In the genomic region with DNA sequence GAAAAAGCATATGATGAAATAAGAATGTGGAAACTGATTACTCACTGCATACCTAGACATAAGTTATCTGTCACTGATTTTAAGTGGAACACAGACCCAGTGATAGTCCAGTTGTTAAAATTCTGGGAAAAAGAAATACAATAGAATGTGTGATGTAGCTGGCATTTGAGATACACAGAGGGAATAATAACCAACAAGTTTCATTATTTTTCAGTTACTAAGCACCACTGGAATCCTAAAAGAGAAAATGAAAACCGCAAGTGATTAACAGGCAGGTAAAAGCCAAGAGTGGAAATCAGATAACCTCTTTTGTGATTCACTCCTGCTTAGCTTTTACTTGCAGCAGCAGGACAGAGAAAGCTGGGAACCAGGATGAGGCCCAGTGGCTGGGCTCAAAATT, we compare ENCODE assay signal across 1 cellular context.
TF ChIP-seq lines count a peak whose summit lies in the region.

No MANE protein-coding gene starts in this region.

TF ChIP-seq in GM23338, 12 proteins besides CTCF, POLR2A, EP300 and RAD21 (continued from another document):
- TF ChIP-seq, protein P1, sequence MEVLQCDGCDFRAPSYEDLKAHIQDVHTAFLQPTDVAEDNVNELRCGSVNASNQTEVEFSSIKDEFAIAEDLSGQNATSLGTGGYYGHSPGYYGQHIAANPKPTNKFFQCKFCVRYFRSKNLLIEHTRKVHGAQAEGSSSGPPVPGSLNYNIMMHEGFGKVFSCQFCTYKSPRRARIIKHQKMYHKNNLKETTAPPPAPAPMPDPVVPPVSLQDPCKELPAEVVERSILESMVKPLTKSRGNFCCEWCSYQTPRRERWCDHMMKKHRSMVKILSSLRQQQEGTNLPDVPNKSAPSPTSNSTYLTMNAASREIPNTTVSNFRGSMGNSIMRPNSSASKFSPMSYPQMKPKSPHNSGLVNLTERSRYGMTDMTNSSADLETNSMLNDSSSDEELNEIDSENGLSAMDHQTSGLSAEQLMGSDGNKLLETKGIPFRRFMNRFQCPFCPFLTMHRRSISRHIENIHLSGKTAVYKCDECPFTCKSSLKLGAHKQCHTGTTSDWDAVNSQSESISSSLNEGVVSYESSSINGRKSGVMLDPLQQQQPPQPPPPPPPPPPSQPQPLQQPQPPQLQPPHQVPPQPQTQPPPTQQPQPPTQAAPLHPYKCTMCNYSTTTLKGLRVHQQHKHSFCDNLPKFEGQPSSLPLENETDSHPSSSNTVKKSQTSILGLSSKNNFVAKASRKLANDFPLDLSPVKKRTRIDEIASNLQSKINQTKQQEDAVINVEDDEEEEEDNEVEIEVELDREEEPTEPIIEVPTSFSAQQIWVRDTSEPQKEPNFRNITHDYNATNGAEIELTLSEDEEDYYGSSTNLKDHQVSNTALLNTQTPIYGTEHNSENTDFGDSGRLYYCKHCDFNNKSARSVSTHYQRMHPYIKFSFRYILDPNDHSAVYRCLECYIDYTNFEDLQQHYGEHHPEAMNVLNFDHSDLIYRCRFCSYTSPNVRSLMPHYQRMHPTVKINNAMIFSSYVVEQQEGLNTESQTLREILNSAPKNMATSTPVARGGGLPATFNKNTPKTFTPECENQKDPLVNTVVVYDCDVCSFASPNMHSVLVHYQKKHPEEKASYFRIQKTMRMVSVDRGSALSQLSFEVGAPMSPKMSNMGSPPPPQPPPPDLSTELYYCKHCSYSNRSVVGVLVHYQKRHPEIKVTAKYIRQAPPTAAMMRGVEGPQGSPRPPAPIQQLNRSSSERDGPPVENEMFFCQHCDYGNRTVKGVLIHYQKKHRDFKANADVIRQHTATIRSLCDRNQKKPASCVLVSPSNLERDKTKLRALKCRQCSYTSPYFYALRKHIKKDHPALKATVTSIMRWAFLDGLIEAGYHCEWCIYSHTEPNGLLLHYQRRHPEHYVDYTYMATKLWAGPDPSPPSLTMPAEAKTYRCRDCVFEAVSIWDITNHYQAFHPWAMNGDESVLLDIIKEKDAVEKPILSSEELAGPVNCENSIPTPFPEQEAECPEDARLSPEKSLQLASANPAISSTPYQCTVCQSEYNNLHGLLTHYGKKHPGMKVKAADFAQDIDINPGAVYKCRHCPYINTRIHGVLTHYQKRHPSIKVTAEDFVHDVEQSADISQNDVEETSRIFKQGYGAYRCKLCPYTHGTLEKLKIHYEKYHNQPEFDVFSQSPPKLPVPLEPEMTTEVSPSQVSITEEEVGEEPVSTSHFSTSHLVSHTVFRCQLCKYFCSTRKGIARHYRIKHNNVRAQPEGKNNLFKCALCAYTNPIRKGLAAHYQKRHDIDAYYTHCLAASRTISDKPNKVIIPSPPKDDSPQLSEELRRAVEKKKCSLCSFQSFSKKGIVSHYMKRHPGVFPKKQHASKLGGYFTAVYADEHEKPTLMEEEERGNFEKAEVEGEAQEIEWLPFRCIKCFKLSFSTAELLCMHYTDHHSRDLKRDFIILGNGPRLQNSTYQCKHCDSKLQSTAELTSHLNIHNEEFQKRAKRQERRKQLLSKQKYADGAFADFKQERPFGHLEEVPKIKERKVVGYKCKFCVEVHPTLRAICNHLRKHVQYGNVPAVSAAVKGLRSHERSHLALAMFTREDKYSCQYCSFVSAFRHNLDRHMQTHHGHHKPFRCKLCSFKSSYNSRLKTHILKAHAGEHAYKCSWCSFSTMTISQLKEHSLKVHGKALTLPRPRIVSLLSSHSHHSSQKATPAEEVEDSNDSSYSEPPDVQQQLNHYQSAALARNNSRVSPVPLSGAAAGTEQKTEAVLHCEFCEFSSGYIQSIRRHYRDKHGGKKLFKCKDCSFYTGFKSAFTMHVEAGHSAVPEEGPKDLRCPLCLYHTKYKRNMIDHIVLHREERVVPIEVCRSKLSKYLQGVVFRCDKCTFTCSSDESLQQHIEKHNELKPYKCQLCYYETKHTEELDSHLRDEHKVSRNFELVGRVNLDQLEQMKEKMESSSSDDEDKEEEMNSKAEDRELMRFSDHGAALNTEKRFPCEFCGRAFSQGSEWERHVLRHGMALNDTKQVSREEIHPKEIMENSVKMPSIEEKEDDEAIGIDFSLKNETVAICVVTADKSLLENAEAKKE (CRISPR knock-in tag; IDR thresholded peaks at IDR 0.05), result no peak
- TF ChIP-seq POLR2AphosphoS5 (IDR thresholded peaks at IDR 0.05; ENCODE audit: low read depth), result no peak
- no peak for TF ChIP-seq CREB1 (CRISPR knock-in tag; IDR thresholded peaks at IDR 0.05; ENCODE audit: low read depth)
- TF ChIP-seq EZH2 (IDR thresholded peaks at IDR 0.05; ENCODE audit: low read depth, unreplicated experiment), result no peak
- no peak for TF ChIP-seq EZH2phosphoT487 (IDR thresholded peaks at IDR 0.05; ENCODE audit: unreplicated experiment)
- no peak for TF ChIP-seq NANOG (IDR thresholded peaks at IDR 0.05; ENCODE audit: borderline replicate concordance)
- TF ChIP-seq JUNB (IDR thresholded peaks at IDR 0.05; ENCODE audit: unreplicated experiment), result no peak
- TF ChIP-seq ZNF114 (CRISPR knock-in tag; IDR thresholded peaks at IDR 0.05), result no peak
- no peak for TF ChIP-seq ZNF331 (CRISPR knock-in tag; IDR thresholded peaks at IDR 0.05; ENCODE audit: low read depth)
